15 cellular contexts compared by ENCODE assay signal in genomic region chr12:115846516-115846915, GRCh38.
A peak's percentile ranks its signal among the peaks of the same experiment; 100 is the strongest.
DNase-seq lines count a peak whose midpoint lies in the region; TF ChIP-seq lines count a peak whose summit lies in the region.
"Had no signal": no experiment of that assay in that cellular context is flagged by ENCODE, and none has a peak within 500 bp of the region (broad histone marks: within the 10 kb centered on the region; RNA-seq: fewer than 3 reads in every experiment).

No MANE protein-coding gene starts in this region.

- peaks cover 50% of the 10 kb centered on the region for H3K9me3 ChIP-seq in endodermal cell (ENCODE audit: control insufficient read depth, low read length)
- H3K9me3 ChIP-seq in neural progenitor cell (ENCODE audit: low read depth), result no peaks in the 10 kb centered on the region

- no peak overlapping the region for H2BK5ac ChIP-seq in mesendoderm (ENCODE audit: low read length)

- no peak overlapping the region for H2BK15ac ChIP-seq in mesendoderm (replicated peaks; ENCODE audit: low read depth)

- no peaks in the 10 kb centered on the region for H3K79me1 ChIP-seq in mesendoderm (ENCODE audit: low read length)

- H3K27ac ChIP-seq in endodermal cell (ENCODE audit: low read depth, low read length) (no peak overlapping the region), mesendoderm (ENCODE audit: low read depth, low read length) (no peak overlapping the region), neural progenitor cell (no peak overlapping the region), caudate nucleus (ENCODE audit: low read depth, low read length) (no peak overlapping the region)
- H3K27ac ChIP-seq: GM23248 had no signal

- H2BK120ac ChIP-seq in mesendoderm (ENCODE audit: low read depth, low read length), result no peak overlapping the region

- H3K4me2 ChIP-seq in mesendoderm (ENCODE audit: low read length) (no peak overlapping the region), neural progenitor cell (no peak overlapping the region)

- H3K9me3 Mint-ChIP-seq in endodermal cell, result peaks cover 40% of the 10 kb centered on the region
- H3K9me3 Mint-ChIP-seq in neural progenitor cell, result no peaks in the 10 kb centered on the region

- H3K4me1 ChIP-seq in endodermal cell (ENCODE audit: control insufficient read depth, insufficient read depth, low read length) (no peaks in the 10 kb centered on the region), mesendoderm (ENCODE audit: control insufficient read depth, low read depth, low read length) (no peaks in the 10 kb centered on the region), neural progenitor cell (no peaks in the 10 kb centered on the region)

- H4K8ac ChIP-seq in mesendoderm (ENCODE audit: low read depth, low read length), result no peak overlapping the region

- H3K27me3 ChIP-seq in endodermal cell (ENCODE audit: control insufficient read depth, insufficient read depth, low read length, poor library complexity, severe bottlenecking) (no peaks in the 10 kb centered on the region), mesendoderm (ENCODE audit: insufficient read depth, low read length, poor library complexity) (no peaks in the 10 kb centered on the region), neural progenitor cell (no peaks in the 10 kb centered on the region)

- WGBS in endodermal cell (ENCODE audit: insufficient coverage in 1 of 2, insufficient read length in 1 of 2), 2 experiments, result 72 to 80% methylated on average over 4 of the region's 4 CpGs
- no CpG with 5 or more reads among the region's 4 CpGs for WGBS in mesendoderm (ENCODE audit: extremely low coverage, insufficient coverage, low lambda C conversion rate)

- H2AFZ ChIP-seq in neural progenitor cell (replicated peaks), result no peak overlapping the region
- H2AFZ ChIP-seq: GM23248 had no signal

- no peaks in the 10 kb centered on the region for H3K79me2 ChIP-seq in mesendoderm (ENCODE audit: control insufficient read depth, insufficient read depth, low read length)
- H3K79me2 ChIP-seq in neural progenitor cell (ENCODE audit: low read depth), result no peaks in the 10 kb centered on the region

- H3K4ac ChIP-seq in mesendoderm (ENCODE audit: low read depth, low read length), result no peak overlapping the region

- H4K20me1 ChIP-seq in neural progenitor cell (ENCODE audit: low read depth), result no peaks in the 10 kb centered on the region

- no peak overlapping the region for H3K9ac ChIP-seq in endodermal cell (ENCODE audit: extremely low read depth, low read length, poor library complexity, severe bottlenecking)
- no peak overlapping the region for H3K9ac ChIP-seq in mesendoderm (ENCODE audit: low read length)
- no peak overlapping the region for H3K9ac ChIP-seq in neural progenitor cell
- H3K9ac ChIP-seq: GM23248 had no signal

- H3K4me3 ChIP-seq in endodermal cell (ENCODE audit: low read length) (no peak overlapping the region), mesendoderm (ENCODE audit: low read length) (no peak overlapping the region), neural progenitor cell (no peak overlapping the region)
- H3K4me3 ChIP-seq: GM23248 had no signal

- H3K4me1 Mint-ChIP-seq in endodermal cell (no peaks in the 10 kb centered on the region), neural progenitor cell (no peaks in the 10 kb centered on the region)
- H3K4me1 Mint-ChIP-seq: CD4-positive, alpha-beta memory T cell had no signal

- in situ Hi-C loops in GM13976 (cut with MboI; ENCODE audit: low sequenced_read_pairs, unreplicated experiment), result no loop called here

- no peak overlapping the region for H4K5ac ChIP-seq in mesendoderm (ENCODE audit: low read length)

- H3K27me3 Mint-ChIP-seq in endodermal cell (ENCODE audit: insufficient read depth) (no peaks in the 10 kb centered on the region), neural progenitor cell (ENCODE audit: insufficient read depth, low read depth) (peaks cover 2% of the 10 kb centered on the region)

- H3K36me3 Mint-ChIP-seq in endodermal cell (ENCODE audit: low read depth), result no peaks in the 10 kb centered on the region
- no peaks in the 10 kb centered on the region for H3K36me3 Mint-ChIP-seq in neural progenitor cell
- H3K36me3 Mint-ChIP-seq: CD4-positive, alpha-beta memory T cell had no signal

- H3K23ac ChIP-seq in mesendoderm (ENCODE audit: low read length), result no peak overlapping the region

- H3K18ac ChIP-seq in mesendoderm (ENCODE audit: low read length), result no peak overlapping the region

- H3K36me3 ChIP-seq in endodermal cell (ENCODE audit: control insufficient read depth, insufficient read depth, low read length) (no peaks in the 10 kb centered on the region), mesendoderm (ENCODE audit: control insufficient read depth, insufficient read depth, low read length) (no peaks in the 10 kb centered on the region), neural progenitor cell (no peaks in the 10 kb centered on the region)

- DNase-seq in endodermal cell (peak; percentile 53), mesendoderm (peak; percentile 49), neural progenitor cell (ENCODE audit: low spot score) (peak; percentile 22), GM13976 (ENCODE audit: low spot score) (no peak), caudate nucleus (lab: John Stamatoyannopoulos, UW) (no peak)
- DNase-seq in activated CD4-positive, alpha-beta T cell treated with anti-CD3 and anti-CD28 coated beads for 48 hours, result no peak
- DNase-seq: C1 segment of cervical spinal cord; Calu3; CD4-positive, alpha-beta memory T cell; COR-L47; DMS53; DMS79 treated with DMSO at 0.1 percent for 48 hours; GM23248; H7; HCEC 1CT had no signal

- H3K27ac Mint-ChIP-seq in endodermal cell (no peak overlapping the region), neural progenitor cell (no peak overlapping the region)
- H3K27ac Mint-ChIP-seq: CD4-positive, alpha-beta memory T cell had no signal

- H3K4me3 Mint-ChIP-seq in endodermal cell (no peak overlapping the region), neural progenitor cell (no peak overlapping the region)
- H3K4me3 Mint-ChIP-seq: CD4-positive, alpha-beta memory T cell had no signal

- no peaks in the 10 kb centered on the region for H3F3A ChIP-seq in neural progenitor cell (ENCODE audit: low read depth)

- no peak overlapping the region for H2AK5ac ChIP-seq in mesendoderm (ENCODE audit: low read length)

- H3K56ac ChIP-seq in mesendoderm (ENCODE audit: low read length), result no peak overlapping the region

- TF ChIP-seq CTCF in endodermal cell (conservative IDR thresholded peaks at IDR 0.05) (no peak), neural progenitor cell (IDR thresholded peaks at IDR 0.05) (no peak), GM13976 (IDR thresholded peaks at IDR 0.05; ENCODE audit: borderline replicate concordance, control extremely low read depth, extremely low read depth, insufficient read depth, missing control alignments) (no peak)

Comparison
In these comparisons a context has a peak if more than half of its experiments do, and no peak if none do; other contexts are left out.
1. DNase-seq: peak in endodermal cell (single experiment), mesendoderm (single experiment) and neural progenitor cell (single experiment); none in GM13976 (single experiment), activated CD4-positive, alpha-beta T cell treated with anti-CD3 and anti-CD28 coated beads for 48 hours (single experiment) and caudate nucleus (0 of 61).